9 cellular contexts compared by ENCODE assay signal in the genomic region with DNA sequence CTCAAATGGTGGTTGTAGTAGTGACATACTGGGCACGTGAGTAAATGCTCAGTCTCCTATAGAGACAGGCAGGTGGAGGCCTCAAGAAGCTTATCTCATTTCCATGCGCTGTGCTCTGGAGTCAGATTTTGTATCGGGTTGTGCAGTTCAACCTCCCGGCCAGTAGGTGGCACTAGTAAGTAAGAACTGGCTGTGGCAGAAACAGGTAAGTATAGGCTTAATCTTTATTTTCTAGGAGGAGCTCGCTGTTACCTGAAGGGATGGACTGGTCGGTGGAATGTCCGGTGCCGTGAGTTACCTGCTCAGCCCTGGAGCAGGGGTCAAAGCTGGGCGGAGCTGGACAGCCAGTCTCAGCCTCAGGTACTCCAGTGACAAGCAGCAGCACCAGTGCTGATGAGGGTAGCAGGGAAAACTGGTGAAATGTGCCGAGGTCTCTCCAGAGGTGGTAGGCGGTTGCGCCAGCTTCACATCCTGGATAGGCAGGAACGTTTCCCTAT.
DNase-seq lines count a peak whose midpoint lies in the region; ATAC-seq, FAIRE-seq and TF ChIP-seq lines count a peak whose summit lies in the region.
"Had no signal": no experiment of that assay in that cellular context is flagged by ENCODE, and none has a peak within 500 bp of the region (broad histone marks: within the 10 kb centered on the region; RNA-seq: fewer than 3 reads in every experiment).

No MANE protein-coding gene starts in this region.

- H4K20me1 ChIP-seq in K562 (replicated peaks; ENCODE audit: control insufficient read depth, insufficient read depth, low read length) = no peaks in the 10 kb centered on the region

- no peak overlapping the region for H3K4me2 ChIP-seq in K562 (ENCODE audit: insufficient read depth, low read length)

- in situ Hi-C loops in K562 (cut with MboI) = no loop called here

- no peaks in the 10 kb centered on the region for H3K9me3 ChIP-seq in SJCRH30 (replicated peaks)
- no peaks in the 10 kb centered on the region for H3K9me3 ChIP-seq in K562 (replicated peaks; ENCODE audit: control insufficient read depth, insufficient read depth, low read depth, low read length)

- H3K36me3 ChIP-seq in SJCRH30 = no peaks in the 10 kb centered on the region
- no peaks in the 10 kb centered on the region for H3K36me3 ChIP-seq in K562 (ENCODE audit: control insufficient read depth, insufficient read depth, low read length)

- 5% methylated on average over 12 of the region's 13 CpGs for WGBS in K562 (ENCODE audit: insufficient coverage, low coverage, missing lambda C conversion rate)

- no peak overlapping the region for H3K4me3 ChIP-seq in SJCRH30
- no peak overlapping the region for H3K4me3 ChIP-seq in K562

- TF ChIP-seq CTCF in GM10248 (IDR thresholded peaks at IDR 0.05; ENCODE audit: control extremely low read depth, extremely low read depth, low read depth, missing control alignments) (peak; percentile 87), K562 (IDR thresholded peaks at IDR 0.05 in 2 of 3, conservative IDR thresholded peaks at IDR 0.05 in 1 of 3; ENCODE audit: insufficient read depth in 2 of 3, low read depth in 1 of 3, low read length in 3 of 3) (peak; percentile 38 to 70 (median 57); a peak in 5 of 6 replicates)

- no peak for TF ChIP-seq POLR2A in K562 (conservative IDR thresholded peaks at IDR 0.05)

- no peak overlapping the region for H3K9ac ChIP-seq in K562 (ENCODE audit: insufficient read depth in 1 of 2, low read depth in 2 of 2, low read length in 2 of 2)

- TF ChIP-seq EP300 in K562 (IDR thresholded peaks at IDR 0.05; ENCODE audit: low read length) = no peak

- DNase-seq in GM10248 (ENCODE audit: extremely low spot score) (peak; percentile 55), HuH-7 (ENCODE audit: low spot score) (peak; percentile 37), SJCRH30 (peak; percentile 10 to 50), K562 (ENCODE audit: extremely low read depth in 1 of 4, low spot score in 3 of 4) (peak; percentile 29 to 51 (median 38)), islet precursor cell (peak; percentile 90), midbrain (lab: John Stamatoyannopoulos, UW) (no peak)
- peak in 2 of 3 experiments; percentile 14 to 43 for DNase-seq in stimulated activated CD4-positive, alpha-beta T cell treated with anti-CD3 and anti-CD28 coated beads, TNF-alpha, amount 100 ng/mL, for 24 hours (ENCODE audit: low read depth in 3 of 3)

- POLR2A ChIA-PET in GM10248 (lab: Yijun Ruan, JAX) (no interaction called here), K562 (lab: Yijun Ruan, JAX) (no interaction called here)

- peak; percentile 22 to 37; a peak in 1 of 4 replicates for TF ChIP-seq RAD21 in K562 (CRISPR knock-in tag; conservative IDR thresholded peaks at IDR 0.05 in 1 of 2, IDR thresholded peaks at IDR 0.05 in 1 of 2)

- H3K27ac ChIP-seq in SJCRH30 (no peak overlapping the region), K562 (ENCODE audit: extremely low read depth, low read depth, low read length) (no peak overlapping the region)
- H3K27ac ChIP-seq: epithelial cell of prostate had no signal

- ATAC-seq in GM21717 (IDR thresholded peaks at IDR 0.05; ENCODE audit: unreplicated experiment) (peak; percentile 92), K562 (peak; percentile 68)

- no TSS peak for BruUV-seq in K562 (replicated peaks; lab: Mats Ljungman, UMichigan)

- CTCF ChIA-PET in GM10248 (lab: Yijun Ruan, JAX) (interaction anchor here (0.8 to 4.4 kb wide), 28 partner anchors 8 to 1501 kb away, joined by 3 to 49 read pairs (median 4); no protein-coding TSS in a partner anchor), K562 (lab: Yijun Ruan, JAX; ENCODE audit: low intra/inter-chr PET ratio) (no interaction called here)

- H3K27me3 ChIP-seq in SJCRH30 (no peaks in the 10 kb centered on the region), K562 (ENCODE audit: control insufficient read depth in 2 of 2, insufficient read depth in 2 of 2, low read length in 2 of 2) (no peaks in the 10 kb centered on the region)

- intact Hi-C loops in K562 (cut with micrococcal nuclease) = loop anchor here (5.0 to 10.0 kb wide), 2 partner anchors 1340 to 1503 kb away; no protein-coding TSS in a partner anchor

- H3K79me2 ChIP-seq in K562 (ENCODE audit: control insufficient read depth, insufficient read depth, low read length) = no peaks in the 10 kb centered on the region

- H3K4me1 ChIP-seq in SJCRH30 (no peaks in the 10 kb centered on the region), K562 (replicated peaks in 1 of 2; ENCODE audit: control insufficient read depth in 2 of 2, insufficient read depth in 2 of 2, low read length in 2 of 2) (no peaks in the 10 kb centered on the region)

- peak; percentile 67 for FAIRE-seq in K562 (lab: Jason Lieb, UNC)

- no peak overlapping the region for H2AFZ ChIP-seq in K562 (ENCODE audit: low read depth, low read length)

- H3K9me1 ChIP-seq in K562 (ENCODE audit: control insufficient read depth, insufficient read depth, low read length) = no peaks in the 10 kb centered on the region

TF ChIP-seq in K562, 482 proteins besides CTCF, POLR2A, EP300 and RAD21 (continues in another document):
- TF ChIP-seq E2F3 (CRISPR knock-in tag; IDR thresholded peaks at IDR 0.05) (no peak), ZBTB1 (CRISPR knock-in tag; IDR thresholded peaks at IDR 0.05; ENCODE audit: borderline replicate concordance, low read depth) (no peak), ZNF143 (CRISPR knock-in tag; IDR thresholded peaks at IDR 0.05) (no peak), CEBPG (CRISPR knock-in tag; IDR thresholded peaks at IDR 0.05) (no peak), CEBPG (tag; conservative IDR thresholded peaks at IDR 0.05 in 1 of 2, IDR thresholded peaks at IDR 0.05 in 1 of 2) (no peak), ZNF76 (CRISPR knock-in tag; IDR thresholded peaks at IDR 0.05; ENCODE audit: borderline replicate concordance) (no peak), POLR3G (IDR thresholded peaks at IDR 0.05; ENCODE audit: extremely low read depth, insufficient read length, insufficient replicate concordance) (no peak), POLR2B (IDR thresholded peaks at IDR 0.05; ENCODE audit: low read depth, partially characterized antibody) (no peak), ZBTB8A (IDR thresholded peaks at IDR 0.05; ENCODE audit: partially characterized antibody) (no peak), SREBF2 (CRISPR knock-in tag; IDR thresholded peaks at IDR 0.05) (no peak), KDM5B (IDR thresholded peaks at IDR 0.05; ENCODE audit: insufficient replicate concordance, low read depth, low read length) (no peak), TBL1XR1 (IDR thresholded peaks at IDR 0.05; ENCODE audit: low read length in 2 of 2) (no peak)
- TF ChIP-seq, protein P1, sequence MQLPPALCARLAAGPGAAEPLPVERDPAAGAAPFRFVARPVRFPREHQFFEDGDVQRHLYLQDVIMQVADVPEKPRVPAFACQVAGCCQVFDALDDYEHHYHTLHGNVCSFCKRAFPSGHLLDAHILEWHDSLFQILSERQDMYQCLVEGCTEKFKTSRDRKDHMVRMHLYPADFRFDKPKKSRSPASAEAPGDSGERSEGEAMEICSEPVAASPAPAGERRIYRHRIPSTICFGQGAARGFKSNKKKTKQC (CRISPR knock-in tag; IDR thresholded peaks at IDR 0.05) = no peak
- TF ChIP-seq, protein P2, sequence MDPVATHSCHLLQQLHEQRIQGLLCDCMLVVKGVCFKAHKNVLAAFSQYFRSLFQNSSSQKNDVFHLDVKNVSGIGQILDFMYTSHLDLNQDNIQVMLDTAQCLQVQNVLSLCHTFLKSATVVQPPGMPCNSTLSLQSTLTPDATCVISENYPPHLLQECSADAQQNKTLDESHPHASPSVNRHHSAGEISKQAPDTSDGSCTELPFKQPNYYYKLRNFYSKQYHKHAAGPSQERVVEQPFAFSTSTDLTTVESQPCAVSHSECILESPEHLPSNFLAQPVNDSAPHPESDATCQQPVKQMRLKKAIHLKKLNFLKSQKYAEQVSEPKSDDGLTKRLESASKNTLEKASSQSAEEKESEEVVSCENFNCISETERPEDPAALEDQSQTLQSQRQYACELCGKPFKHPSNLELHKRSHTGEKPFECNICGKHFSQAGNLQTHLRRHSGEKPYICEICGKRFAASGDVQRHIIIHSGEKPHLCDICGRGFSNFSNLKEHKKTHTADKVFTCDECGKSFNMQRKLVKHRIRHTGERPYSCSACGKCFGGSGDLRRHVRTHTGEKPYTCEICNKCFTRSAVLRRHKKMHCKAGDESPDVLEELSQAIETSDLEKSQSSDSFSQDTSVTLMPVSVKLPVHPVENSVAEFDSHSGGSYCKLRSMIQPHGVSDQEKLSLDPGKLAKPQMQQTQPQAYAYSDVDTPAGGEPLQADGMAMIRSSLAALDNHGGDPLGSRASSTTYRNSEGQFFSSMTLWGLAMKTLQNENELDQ (CRISPR knock-in tag; IDR thresholded peaks at IDR 0.05; ENCODE audit: borderline replicate concordance) = no peak
- TF ChIP-seq, protein P3, sequence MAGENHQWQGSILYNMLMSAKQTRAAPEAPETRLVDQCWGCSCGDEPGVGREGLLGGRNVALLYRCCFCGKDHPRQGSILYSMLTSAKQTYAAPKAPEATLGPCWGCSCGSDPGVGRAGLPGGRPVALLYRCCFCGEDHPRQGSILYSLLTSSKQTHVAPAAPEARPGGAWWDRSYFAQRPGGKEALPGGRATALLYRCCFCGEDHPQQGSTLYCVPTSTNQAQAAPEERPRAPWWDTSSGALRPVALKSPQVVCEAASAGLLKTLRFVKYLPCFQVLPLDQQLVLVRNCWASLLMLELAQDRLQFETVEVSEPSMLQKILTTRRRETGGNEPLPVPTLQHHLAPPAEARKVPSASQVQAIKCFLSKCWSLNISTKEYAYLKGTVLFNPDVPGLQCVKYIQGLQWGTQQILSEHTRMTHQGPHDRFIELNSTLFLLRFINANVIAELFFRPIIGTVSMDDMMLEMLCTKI (IDR thresholded peaks at IDR 0.05; ENCODE audit: partially characterized antibody) = no peak
